25 cellular contexts compared by ENCODE assay signal in genomic region chr10:50927522-50928189, GRCh38. TPM values are rescaled to one million over a fixed set of nuclear protein-coding genes. Genes with fewer than 3 reads are reported as not detected.
DNase-seq lines count a peak whose midpoint lies in the region; ATAC-seq and TF ChIP-seq lines count a peak whose summit lies in the region.
"Had no signal": no experiment of that assay in that cellular context is flagged by ENCODE, and none has a peak within 500 bp of the region (broad histone marks: within the 10 kb centered on the region; RNA-seq: fewer than 3 reads in every experiment).

No MANE protein-coding gene starts in this region.

- H3K4me1 Mint-ChIP-seq in MCF 10A (ENCODE audit: insufficient read depth, unreplicated experiment) = no peaks in the 10 kb centered on the region
- H3K4me1 Mint-ChIP-seq: CD4-positive, CD25-positive, alpha-beta regulatory T cell had no signal

- POLR2A ChIA-PET in MCF 10A (lab: Yijun Ruan, JAX) = no interaction called here

- H3K36me3 ChIP-seq in right atrium auricular region = no peaks in the 10 kb centered on the region
- no peaks in the 10 kb centered on the region for H3K36me3 ChIP-seq in testis (ENCODE audit: low read depth, missing control alignments)
- H3K36me3 ChIP-seq in uterus = no peaks in the 10 kb centered on the region

- intact Hi-C loops in MCF 10A (cut with micrococcal nuclease) = no loop called here
- intact Hi-C loops in testis (cut with DNase I; ENCODE audit: low total_unique reads) = no loop called here
- intact Hi-C loops in uterus (cut with DNase I; ENCODE audit: low total_unique reads) = no loop called here

- H3K27me3 Mint-ChIP-seq in MCF 10A (ENCODE audit: insufficient read depth, unreplicated experiment) = peaks cover 20% of the 10 kb centered on the region

- no peak overlapping the region for H3K27ac Mint-ChIP-seq in MCF 10A (ENCODE audit: low read depth, unreplicated experiment)
- H3K27ac Mint-ChIP-seq: CD4-positive, CD25-positive, alpha-beta regulatory T cell had no signal

- peaks cover 7% of the 10 kb centered on the region for H3K9me3 Mint-ChIP-seq in MCF 10A (ENCODE audit: unreplicated experiment)

- TF ChIP-seq CTCF in MCF 10A (IDR thresholded peaks at IDR 0.05; ENCODE audit: unreplicated experiment) (no peak), foreskin keratinocyte (conservative IDR thresholded peaks at IDR 0.05) (no peak), right atrium auricular region (IDR thresholded peaks at IDR 0.05) (no peak), testis (IDR thresholded peaks at IDR 0.05) (no peak), uterus (IDR thresholded peaks at IDR 0.05) (no peak)

- H3K36me3 Mint-ChIP-seq in MCF 10A (ENCODE audit: insufficient read depth, unreplicated experiment) = no peaks in the 10 kb centered on the region
- H3K36me3 Mint-ChIP-seq: CD4-positive, CD25-positive, alpha-beta regulatory T cell had no signal

- H3K4me3 ChIP-seq in right atrium auricular region (no peak overlapping the region), testis (no peak overlapping the region), uterus (no peak overlapping the region)
- H3K4me3 ChIP-seq: GM12878 had no signal

- H3K27ac ChIP-seq in foreskin keratinocyte (no peak overlapping the region), right atrium auricular region (peak overlapping the region; percentile 54 to 56), testis (no peak overlapping the region), uterus (no peak overlapping the region)
- H3K27ac ChIP-seq: HL-60, KMS-11 had no signal

- no peak overlapping the region for H3K4me3 Mint-ChIP-seq in MCF 10A (ENCODE audit: unreplicated experiment)
- H3K4me3 Mint-ChIP-seq: CD4-positive, CD25-positive, alpha-beta regulatory T cell had no signal

- peaks cover 20% of the 10 kb centered on the region for H3K4me1 ChIP-seq in foreskin keratinocyte
- no peaks in the 10 kb centered on the region for H3K4me1 ChIP-seq in right atrium auricular region
- no peaks in the 10 kb centered on the region for H3K4me1 ChIP-seq in testis
- H3K4me1 ChIP-seq in uterus = no peaks in the 10 kb centered on the region

- CTCF ChIA-PET in MCF 10A (lab: Yijun Ruan, JAX) = interaction anchor here (1.5 kb wide), 1 partner anchor 9 kb away, joined by 3 read pairs; no protein-coding TSS in a partner anchor

- 61 to 81% methylated on average over 2 of the region's 2 CpGs for WGBS in testis, 2 donors

- TF ChIP-seq POLR2A in testis (IDR thresholded peaks at IDR 0.05) (no peak), uterus (IDR thresholded peaks at IDR 0.05) (no peak)

- H3K9me3 ChIP-seq in right atrium auricular region (peaks cover 0 to 11% of the 10 kb centered on the region in 2 donors), testis (no peaks in the 10 kb centered on the region), uterus (no peaks in the 10 kb centered on the region)
- H3K9me3 ChIP-seq: SK-N-SH had no signal

- H3K27me3 ChIP-seq in foreskin keratinocyte (no peaks in the 10 kb centered on the region), right atrium auricular region (no peaks in the 10 kb centered on the region), testis (no peaks in the 10 kb centered on the region), uterus (no peaks in the 10 kb centered on the region)

- ATAC-seq in foreskin keratinocyte = peak; percentile 85
- ATAC-seq: GM12878, HCT116, HepG2 had no signal

- DNase-seq in GM03348 (ENCODE audit: low spot score) = peak; percentile 14
- peak; percentile 31 for DNase-seq in MCF 10A (ENCODE audit: unreplicated experiment)
- DNase-seq in foreskin keratinocyte = peak; percentile 32 to 62
- DNase-seq in right atrium auricular region (ENCODE audit: low spot score) = no peak
- no peak for DNase-seq in NOMO-1 treated with dmso at 0.1 percent for 144 hours (lab: John Stamatoyannopoulos, UW; ENCODE audit: unreplicated experiment)
- no peak for DNase-seq in testis
- no peak for DNase-seq in uterus
- DNase-seq in NCI-H187 treated with DMSO at 0.1 percent for 48 hours (lab: John Stamatoyannopoulos, UW) = no peak
- DNase-seq: CD4-positive, CD25-positive, alpha-beta regulatory T cell; COR-L47; DMS79 treated with DMSO at 0.1 percent for 48 hours; MV-4-11; NCI-H1105 treated with DMSO at 0.1 percent for 48 hours; NCI-H2081 treated with DMSO at 0.1 percent for 48 hours; NCI-H2171 treated with DMSO at 0.1 percent for 48 hours; NCI-H524 treated with DMSO at 0.1 percent for 48 hours; SIG-M5; SK-N-SH had no signal

- no TSS peak for BruUV-seq in MCF 10A (replicated peaks; lab: Mats Ljungman, UMichigan)

RNA-seq across cellular contexts. Expression of gene A1CF, which starts 42.2 kb away (rescaled TPM):
- total RNA-seq in MCF 10A (2022) (not detected in 2 replicates), foreskin keratinocyte (not detected in 2 replicates), right atrium auricular region (not detected), testis (not detected), uterus (under 1 TPM in 1 of 4 donors, not detected in 3; under 0.01 TPM)
- polyA plus RNA-seq in foreskin keratinocyte (not detected in 2 replicates), testis (ENCODE audit: insufficient read depth, low read depth, low replicate concordance) (0.12 TPM)
- total RNA-seq: CD4-positive, CD25-positive, alpha-beta regulatory T cell; H1 had no signal
- polyA plus RNA-seq: BJ; CD4-positive, CD25-positive, alpha-beta regulatory T cell; GM12878; H1; SK-N-SH had no signal

Comparison
In these comparisons a context has a peak if more than half of its experiments do, and no peak if none do; other contexts are left out.
1. DNase-seq: peak in GM03348 (single experiment), MCF 10A (single experiment) and foreskin keratinocyte (2 of 2); none in right atrium auricular region (single experiment), NOMO-1 treated with dmso at 0.1 percent for 144 hours (single experiment), testis (single experiment), uterus (0 of 2) and NCI-H187 treated with DMSO at 0.1 percent for 48 hours (single experiment).
2. H3K27ac ChIP-seq: peak in right atrium auricular region (2 of 2); none in foreskin keratinocyte (single experiment), testis (0 of 2) and uterus (0 of 2).